In the genomic region with DNA sequence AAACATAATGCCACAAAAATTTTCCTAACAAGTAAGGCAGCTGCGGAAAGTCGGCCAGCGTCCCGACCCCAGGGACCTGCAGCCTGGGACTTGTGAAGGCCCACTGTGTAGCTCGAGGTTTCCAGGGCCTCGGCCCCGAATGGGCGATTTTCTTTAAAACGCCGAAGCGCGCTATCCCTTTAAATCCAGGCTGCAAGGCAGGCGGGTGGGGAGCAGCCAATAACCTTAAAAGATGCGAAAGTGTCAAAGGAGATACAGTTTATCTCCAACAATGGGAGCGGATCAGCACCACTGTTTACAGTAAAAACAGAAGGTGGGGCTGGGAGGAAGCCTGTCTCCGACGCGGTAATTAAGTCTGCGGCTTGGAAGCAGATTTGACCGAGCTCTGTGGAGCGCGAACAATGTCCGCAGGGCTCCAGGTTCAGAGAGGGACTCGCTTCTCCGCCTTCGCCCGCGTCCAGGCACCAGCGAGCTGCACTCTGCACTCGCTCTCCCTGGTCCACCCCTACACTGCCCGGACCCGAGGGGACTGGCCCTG, we compare ENCODE assay signal across 8 cellular contexts. TPM values are rescaled to one million over a fixed set of nuclear protein-coding genes. Genes with fewer than 3 reads are reported as not detected.
DNase-seq lines count a peak whose midpoint lies in the region; ATAC-seq and TF ChIP-seq lines count a peak whose summit lies in the region.

No MANE protein-coding gene starts in this region.

- peaks cover 30% of the 10 kb centered on the region for H3K4me1 Mint-ChIP-seq in progenitor cell of endocrine pancreas (ENCODE audit: low read depth)

- H3K4me3 ChIP-seq in AG09309 (ENCODE audit: control insufficient read depth, low read depth, low read length) = peak overlapping the region; percentile 81

- TF ChIP-seq CTCF in AG09309 (IDR thresholded peaks at IDR 0.05; ENCODE audit: control insufficient read depth, insufficient read depth, low read depth, low read length, missing control alignments) = no peak
- no peak for TF ChIP-seq CTCF in progenitor cell of endocrine pancreas (IDR thresholded peaks at IDR 0.05; ENCODE audit: unreplicated experiment)

- ATAC-seq in GM19351 (IDR thresholded peaks at IDR 0.05; ENCODE audit: unreplicated experiment) = peak; percentile 1
- no peak for ATAC-seq in left ventricle myocardium superior

- peaks cover 21% of the 10 kb centered on the region for H3K27me3 Mint-ChIP-seq in progenitor cell of endocrine pancreas

- intact Hi-C loops in left ventricle myocardium superior (cut with micrococcal nuclease) = loop anchor here (10.0 kb wide), 1 partner anchor 166 kb away; a partner anchor contains a TSS

- H3K4me3 Mint-ChIP-seq in progenitor cell of endocrine pancreas (ENCODE audit: low read depth) = peak overlapping the region; percentile 93

- no peaks in the 10 kb centered on the region for H3K9me3 Mint-ChIP-seq in progenitor cell of endocrine pancreas (ENCODE audit: low read depth)

- H3K27ac ChIP-seq in adipose tissue (ENCODE audit: low read depth, low read length) = peak overlapping the region; percentile 38

- no peak for DNase-seq in AG09309 (ENCODE audit: low read depth)
- DNase-seq in NCI-H345 treated with DMSO at 0.1 percent for 48 hours (lab: John Stamatoyannopoulos, UW; ENCODE audit: unreplicated experiment) = peak; percentile 33
- peak; percentile 47 for DNase-seq in left ventricle myocardium superior
- DNase-seq in progenitor cell of endocrine pancreas (ENCODE audit: low spot score, unreplicated experiment) = no peak
- no peak for DNase-seq in GM19238 (ENCODE audit: insufficient read length, low spot score)
- DNase-seq in GF-D8 (lab: John Stamatoyannopoulos, UW) = no peak

- H3K36me3 Mint-ChIP-seq in progenitor cell of endocrine pancreas (ENCODE audit: insufficient read depth) = no peaks in the 10 kb centered on the region

- peak overlapping the region; percentile 98 for H3K27ac Mint-ChIP-seq in progenitor cell of endocrine pancreas

- WGBS in adipose tissue, 3 donors = 0 to 2% (median 1%) methylated on average over 32 of the region's 32 CpGs

RNA-seq across cellular contexts. Expression of a gene that starts 1.6 kb away (rescaled TPM):
- 1 to 10 TPM; 2.1 to 6.5 (median 2.6) TPM for polyA plus RNA-seq in adipose tissue
- total RNA-seq in left ventricle myocardium superior (8.0 TPM), progenitor cell of endocrine pancreas (33.4 and 35.2 TPM in 2 replicates)

Comparison
In these comparisons a context has a peak if more than half of its experiments do, and no peak if none do; other contexts are left out.
1. DNase-seq: peak in NCI-H345 treated with DMSO at 0.1 percent for 48 hours (single experiment) and left ventricle myocardium superior (single experiment); none in AG09309 (single experiment), progenitor cell of endocrine pancreas (single experiment), GM19238 (single experiment) and GF-D8 (single experiment).